ENCODE assay signal across 1 cellular context in the genomic region with DNA sequence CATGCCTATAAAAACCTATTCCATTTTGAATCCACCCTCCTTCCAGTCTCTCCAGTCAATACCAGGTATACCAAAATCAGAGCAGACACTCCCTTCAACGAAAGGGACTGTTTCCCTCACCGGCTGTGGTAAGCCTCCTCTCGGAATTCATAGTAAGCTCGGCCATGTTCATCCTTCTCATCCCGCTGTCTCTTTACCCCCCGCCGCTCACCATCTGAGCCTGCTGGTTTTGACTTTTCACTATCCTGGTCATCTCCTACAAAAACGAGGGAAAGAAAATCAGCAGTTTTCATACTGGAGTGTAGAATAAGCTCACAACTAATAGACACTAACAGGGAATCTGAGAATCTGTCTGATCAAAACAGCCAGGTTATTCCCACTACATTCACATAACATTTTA.
TF ChIP-seq lines count a peak whose summit lies in the region.

No MANE protein-coding gene starts in this region.

TF ChIP-seq in IMR-90, 13 proteins besides CTCF, POLR2A, EP300 and RAD21:
- TF ChIP-seq MAZ (IDR thresholded peaks at IDR 0.05; ENCODE audit: borderline replicate concordance, low read depth, low read length) (no peak), MAFK (IDR thresholded peaks at IDR 0.05; ENCODE audit: low read depth, low read length) (no peak), FOS (IDR thresholded peaks at IDR 0.05; ENCODE audit: low read depth, low read length) (no peak), CHD1 (IDR thresholded peaks at IDR 0.05; ENCODE audit: low read depth, low read length) (no peak), BHLHE40 (IDR thresholded peaks at IDR 0.05; ENCODE audit: low read depth, low read length) (no peak), RCOR1 (IDR thresholded peaks at IDR 0.05; ENCODE audit: insufficient replicate concordance, low read length) (no peak)
- TF ChIP-seq, protein P1, sequence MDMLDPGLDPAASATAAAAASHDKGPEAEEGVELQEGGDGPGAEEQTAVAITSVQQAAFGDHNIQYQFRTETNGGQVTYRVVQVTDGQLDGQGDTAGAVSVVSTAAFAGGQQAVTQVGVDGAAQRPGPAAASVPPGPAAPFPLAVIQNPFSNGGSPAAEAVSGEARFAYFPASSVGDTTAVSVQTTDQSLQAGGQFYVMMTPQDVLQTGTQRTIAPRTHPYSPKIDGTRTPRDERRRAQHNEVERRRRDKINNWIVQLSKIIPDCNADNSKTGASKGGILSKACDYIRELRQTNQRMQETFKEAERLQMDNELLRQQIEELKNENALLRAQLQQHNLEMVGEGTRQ (IDR thresholded peaks at IDR 0.05; ENCODE audit: low read depth, low read length): no peak
